13 cellular contexts compared by ENCODE assay signal in genomic region chr2:241680827-241681599, GRCh38. TPM values are rescaled to one million over a fixed set of nuclear protein-coding genes. Genes with fewer than 3 reads are reported as not detected.
DNase-seq lines count a peak whose midpoint lies in the region; ATAC-seq and TF ChIP-seq lines count a peak whose summit lies in the region.
"Had no signal": no experiment of that assay in that cellular context is flagged by ENCODE, and none has a peak within 500 bp of the region (broad histone marks: within the 10 kb centered on the region; RNA-seq: fewer than 3 reads in every experiment).

No MANE protein-coding gene starts in this region.

- H3K4me3 ChIP-seq in Panc1 (ENCODE audit: low read depth in 2 of 2, low read length in 2 of 2) (no peak overlapping the region), epithelial cell of proximal tubule (ENCODE audit: low read depth, low read length) (no peak overlapping the region)

- peaks cover 13% of the 10 kb centered on the region for H3K36me3 ChIP-seq in Panc1 (ENCODE audit: control insufficient read depth, insufficient read depth, low read length)

- H3K27me3 ChIP-seq in Panc1 (ENCODE audit: control insufficient read depth, insufficient read depth, low read length), result no peaks in the 10 kb centered on the region

- peaks cover 23% of the 10 kb centered on the region for H3K36me3 Mint-ChIP-seq in osteocyte (ENCODE audit: unreplicated experiment)
- H3K36me3 Mint-ChIP-seq: activated naive CD8-positive, alpha-beta T cell had no signal

- TF ChIP-seq CTCF in Panc1 (IDR thresholded peaks at IDR 0.05) (no peak), epithelial cell of proximal tubule (conservative IDR thresholded peaks at IDR 0.05; ENCODE audit: low read depth, low read length) (no peak), osteocyte (IDR thresholded peaks at IDR 0.05) (no peak)

- H3K27me3 Mint-ChIP-seq in osteocyte (ENCODE audit: unreplicated experiment), result no peaks in the 10 kb centered on the region
- H3K27me3 Mint-ChIP-seq: activated naive CD8-positive, alpha-beta T cell had no signal

- no peak overlapping the region for H3K27ac ChIP-seq in Panc1 (ENCODE audit: low read length)

- H3K4me1 ChIP-seq in Panc1 (ENCODE audit: control insufficient read depth, insufficient read depth, low read length), result peaks cover 7% of the 10 kb centered on the region

- H3K4me3 Mint-ChIP-seq in osteocyte (ENCODE audit: unreplicated experiment), result no peak overlapping the region
- H3K4me3 Mint-ChIP-seq: activated naive CD8-positive, alpha-beta T cell had no signal

- H3K9me3 ChIP-seq in Panc1 (ENCODE audit: control insufficient read depth, insufficient read depth, low read depth, low read length), result no peaks in the 10 kb centered on the region

- CTCF ChIA-PET in Panc1 (lab: Charles Lee), result no interaction called here

- BruUV-seq in Panc1 (replicated peaks; lab: Mats Ljungman, UMichigan), result no TSS peak

- H3K4me1 Mint-ChIP-seq in osteocyte (ENCODE audit: unreplicated experiment), result peaks cover 21% of the 10 kb centered on the region

- ATAC-seq in Panc1, result peak; percentile 49; the same call in 1 of the 2 replicates
- no peak for ATAC-seq in HG02885 (IDR thresholded peaks at IDR 0.05; ENCODE audit: poor library complexity, unreplicated experiment)

- POLR2A ChIA-PET in Panc1 (lab: Charles Lee), result no interaction called here

- H3K9me3 Mint-ChIP-seq in osteocyte (ENCODE audit: unreplicated experiment), result no peaks in the 10 kb centered on the region

- H3K27ac Mint-ChIP-seq in osteocyte (ENCODE audit: unreplicated experiment), result peak overlapping the region; percentile 32
- H3K27ac Mint-ChIP-seq: activated naive CD8-positive, alpha-beta T cell had no signal

- peak; percentile 90 for DNase-seq in Daoy (ENCODE audit: low read depth)
- DNase-seq in Panc1 (ENCODE audit: low read depth, low spot score), result no peak
- DNase-seq in epithelial cell of proximal tubule (ENCODE audit: low read depth), result peak; percentile 81
- no peak for DNase-seq in osteocyte (ENCODE audit: extremely low spot score, unreplicated experiment)
- no peak for DNase-seq in NCI-H69 (lab: John Stamatoyannopoulos, UW)
- DNase-seq in iPS-NIHi7 (ENCODE audit: extremely low spot score), result no peak
- no peak for DNase-seq in NCI-H2227 (lab: John Stamatoyannopoulos, UW; ENCODE audit: unreplicated experiment)
- DNase-seq: GF-D8, hippocampal formation, NCI-H1930, posterior cingulate gyrus had no signal

- intact Hi-C loops in Panc1 (cut with micrococcal nuclease; ENCODE audit: unreplicated experiment), result no loop called here

- in situ Hi-C loops in Panc1 (cut with HindIII; ENCODE audit: low pct_unique_long_range_greater_than_20kb, low sequenced_read_pairs), result no loop called here

RNA-seq across cellular contexts. Expression of gene DTYMK, which starts 5.6 kb away (rescaled TPM):
- total RNA-seq in Daoy (2014; rRNA removed; shearing (Covaris generic)), result 105 and 141 TPM in 2 replicates
- 122 TPM for total RNA-seq in Panc1 (2021; ENCODE audit: unreplicated experiment)
- 60.0 TPM for polyA plus RNA-seq in Panc1 (2012; ENCODE audit: insufficient read length)
- 102 and 128 TPM in 2 replicates for total RNA-seq in epithelial cell of proximal tubule
- total RNA-seq in osteocyte, result 26.3 and 28.8 TPM in 2 replicates

RNA-seq across cellular contexts. Expression of gene ING5, which starts 20.8 kb away (rescaled TPM):
- 12.0 and 21.0 TPM in 2 replicates for total RNA-seq in Daoy (2014; rRNA removed; shearing (Covaris generic))
- total RNA-seq in Panc1 (2021; ENCODE audit: unreplicated experiment) (39.8 TPM), epithelial cell of proximal tubule (10.4 and 25.5 TPM in 2 replicates), osteocyte (29.4 and 32.0 TPM in 2 replicates)
- 22.8 TPM for polyA plus RNA-seq in Panc1 (2012; ENCODE audit: insufficient read length)

RNA-seq across cellular contexts. Expression of gene ATG4B, which starts 43.5 kb away (rescaled TPM):
- 72.9 and 92.6 TPM in 2 replicates for total RNA-seq in Daoy (2014; rRNA removed; shearing (Covaris generic))
- total RNA-seq in Panc1 (2021; ENCODE audit: unreplicated experiment), result 84.2 TPM
- 106 TPM for polyA plus RNA-seq in Panc1 (2012; ENCODE audit: insufficient read length)
- 58.6 and 72.5 TPM in 2 replicates for total RNA-seq in epithelial cell of proximal tubule
- total RNA-seq in osteocyte, result 73.5 and 78.1 TPM in 2 replicates

RNA-seq across cellular contexts. Expression of gene THAP4, which starts 44.1 kb away (rescaled TPM):
- 45.7 and 46.5 TPM in 2 replicates for total RNA-seq in Daoy (2014; rRNA removed; shearing (Covaris generic))
- total RNA-seq in Panc1 (2021; ENCODE audit: unreplicated experiment) (77.9 TPM), epithelial cell of proximal tubule (42.4 and 73.8 TPM in 2 replicates), osteocyte (51.6 and 52.8 TPM in 2 replicates)
- polyA plus RNA-seq in Panc1 (2012; ENCODE audit: insufficient read length), result 127 TPM

RNA-seq across cellular contexts. Expression of gene D2HGDH, which starts 53.4 kb away (rescaled TPM):
- 3.2 and 3.7 TPM in 2 replicates for total RNA-seq in Daoy (2014; rRNA removed; shearing (Covaris generic))
- total RNA-seq in Panc1 (2021; ENCODE audit: unreplicated experiment), result 53.0 TPM
- 71.6 TPM for polyA plus RNA-seq in Panc1 (2012; ENCODE audit: insufficient read length)
- total RNA-seq in epithelial cell of proximal tubule, result 10.8 and 13.9 TPM in 2 replicates
- total RNA-seq in osteocyte, result 32.5 and 36.8 TPM in 2 replicates

Comparison
In these comparisons a context has a peak if more than half of its experiments do, and no peak if none do; other contexts are left out.
1. DNase-seq: peak in Daoy (single experiment) and epithelial cell of proximal tubule (single experiment); none in Panc1 (single experiment), osteocyte (single experiment), NCI-H69 (single experiment), iPS-NIHi7 (single experiment) and NCI-H2227 (single experiment).